Comparison of ENCODE assay signal across 19 cellular contexts in the genomic region with DNA sequence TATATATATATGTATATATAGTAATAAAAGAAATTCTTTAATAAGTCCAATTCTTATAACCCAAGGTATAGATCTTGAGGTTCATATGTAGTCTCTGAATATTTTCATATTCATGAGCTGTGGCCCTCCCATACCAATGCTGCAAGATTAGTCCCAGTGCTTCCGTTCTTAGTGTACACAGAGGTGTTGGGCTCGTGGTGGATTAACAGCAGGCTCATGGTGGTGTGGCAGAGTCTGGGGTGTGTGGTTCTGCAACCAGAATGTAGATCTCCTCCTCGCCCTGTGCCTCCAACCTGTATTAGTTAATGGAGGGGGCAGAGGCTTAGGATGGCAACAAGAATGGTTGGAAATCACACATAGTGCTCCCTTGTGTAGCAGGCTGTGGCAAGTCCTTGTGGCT.
"Had no signal": no experiment of that assay in that cellular context is flagged by ENCODE, and none has a peak within 500 bp of the region (broad histone marks: within the 10 kb centered on the region; RNA-seq: fewer than 3 reads in every experiment).

No MANE protein-coding gene starts in this region.

- DNase-seq: central memory CD4-positive, alpha-beta T cell; effector memory CD8-positive, alpha-beta T cell; erythroblast; foreskin melanocyte; left ventricle myocardium inferior; lower lobe of right lung; midbrain; nephron progenitor cell; posterior cingulate gyrus; sigmoid colon; stimulated activated CD4-positive, alpha-beta T cell treated with anti-CD3 and anti-CD28 coated beads, Interleukin-12 subunit alpha, Interleukin-12 subunit beta, amount 100 ng/mL, for 4 hours; stimulated activated naive CD4-positive, alpha-beta T cell treated with Interleukin-2 at 50 U/mL for 16 hours; tibial artery; upper lobe of right lung had no signal

- H3K27me3 ChIP-seq: hepatocyte, neutrophil, sigmoid colon, tibial artery, upper lobe of right lung, vagina had no signal

- H3K27ac ChIP-seq: coronary artery, hepatocyte, left ventricle myocardium inferior, lower lobe of right lung, neutrophil, sigmoid colon, skin epidermis, tibial artery, upper lobe of right lung, vagina had no signal

- H2AFZ ChIP-seq: hepatocyte had no signal

- ATAC-seq: effector memory CD8-positive, alpha-beta T cell; lower lobe of right lung; upper lobe of right lung had no signal

- H3K4me2 ChIP-seq: hepatocyte had no signal

- H3K9me3 ChIP-seq: lower lobe of right lung, neutrophil, sigmoid colon, tibial artery, upper lobe of right lung, vagina had no signal

- H3K4me1 ChIP-seq: left ventricle myocardium inferior, lower lobe of right lung, sigmoid colon, tibial artery, upper lobe of right lung, vagina had no signal

- H3K4me3 ChIP-seq: coronary artery, hepatocyte, left ventricle myocardium inferior, lower lobe of right lung, sigmoid colon, skin epidermis, tibial artery, upper lobe of right lung, vagina had no signal

- H3K36me3 ChIP-seq: left ventricle myocardium inferior, lower lobe of right lung, neutrophil, sigmoid colon, tibial artery, upper lobe of right lung, vagina had no signal
